ENCODE assay signal across 1 cellular context in genomic region chrX:108735087-108735679, GRCh38.
TF ChIP-seq lines count a peak whose summit lies in the region.

No MANE protein-coding gene starts in this region.

TF ChIP-seq in HepG2, 621 proteins besides CTCF, POLR2A, EP300 and RAD21:
- TF ChIP-seq, protein P1, sequence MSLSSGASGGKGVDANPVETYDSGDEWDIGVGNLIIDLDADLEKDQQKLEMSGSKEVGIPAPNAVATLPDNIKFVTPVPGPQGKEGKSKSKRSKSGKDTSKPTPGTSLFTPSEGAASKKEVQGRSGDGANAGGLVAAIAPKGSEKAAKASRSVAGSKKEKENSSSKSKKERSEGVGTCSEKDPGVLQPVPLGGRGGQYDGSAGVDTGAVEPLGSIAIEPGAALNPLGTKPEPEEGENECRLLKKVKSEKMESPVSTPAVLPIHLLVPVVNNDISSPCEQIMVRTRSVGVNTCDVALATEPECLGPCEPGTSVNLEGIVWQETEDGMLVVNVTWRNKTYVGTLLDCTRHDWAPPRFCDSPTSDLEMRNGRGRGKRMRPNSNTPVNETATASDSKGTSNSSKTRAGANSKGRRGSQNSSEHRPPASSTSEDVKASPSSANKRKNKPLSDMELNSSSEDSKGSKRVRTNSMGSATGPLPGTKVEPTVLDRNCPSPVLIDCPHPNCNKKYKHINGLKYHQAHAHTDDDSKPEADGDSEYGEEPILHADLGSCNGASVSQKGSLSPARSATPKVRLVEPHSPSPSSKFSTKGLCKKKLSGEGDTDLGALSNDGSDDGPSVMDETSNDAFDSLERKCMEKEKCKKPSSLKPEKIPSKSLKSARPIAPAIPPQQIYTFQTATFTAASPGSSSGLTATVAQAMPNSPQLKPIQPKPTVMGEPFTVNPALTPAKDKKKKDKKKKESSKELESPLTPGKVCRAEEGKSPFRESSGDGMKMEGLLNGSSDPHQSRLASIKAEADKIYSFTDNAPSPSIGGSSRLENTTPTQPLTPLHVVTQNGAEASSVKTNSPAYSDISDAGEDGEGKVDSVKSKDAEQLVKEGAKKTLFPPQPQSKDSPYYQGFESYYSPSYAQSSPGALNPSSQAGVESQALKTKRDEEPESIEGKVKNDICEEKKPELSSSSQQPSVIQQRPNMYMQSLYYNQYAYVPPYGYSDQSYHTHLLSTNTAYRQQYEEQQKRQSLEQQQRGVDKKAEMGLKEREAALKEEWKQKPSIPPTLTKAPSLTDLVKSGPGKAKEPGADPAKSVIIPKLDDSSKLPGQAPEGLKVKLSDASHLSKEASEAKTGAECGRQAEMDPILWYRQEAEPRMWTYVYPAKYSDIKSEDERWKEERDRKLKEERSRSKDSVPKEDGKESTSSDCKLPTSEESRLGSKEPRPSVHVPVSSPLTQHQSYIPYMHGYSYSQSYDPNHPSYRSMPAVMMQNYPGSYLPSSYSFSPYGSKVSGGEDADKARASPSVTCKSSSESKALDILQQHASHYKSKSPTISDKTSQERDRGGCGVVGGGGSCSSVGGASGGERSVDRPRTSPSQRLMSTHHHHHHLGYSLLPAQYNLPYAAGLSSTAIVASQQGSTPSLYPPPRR (CRISPR knock-in tag; IDR thresholded peaks at IDR 0.05; ENCODE audit: borderline replicate concordance), result no peak
- TF ChIP-seq, protein P2, sequence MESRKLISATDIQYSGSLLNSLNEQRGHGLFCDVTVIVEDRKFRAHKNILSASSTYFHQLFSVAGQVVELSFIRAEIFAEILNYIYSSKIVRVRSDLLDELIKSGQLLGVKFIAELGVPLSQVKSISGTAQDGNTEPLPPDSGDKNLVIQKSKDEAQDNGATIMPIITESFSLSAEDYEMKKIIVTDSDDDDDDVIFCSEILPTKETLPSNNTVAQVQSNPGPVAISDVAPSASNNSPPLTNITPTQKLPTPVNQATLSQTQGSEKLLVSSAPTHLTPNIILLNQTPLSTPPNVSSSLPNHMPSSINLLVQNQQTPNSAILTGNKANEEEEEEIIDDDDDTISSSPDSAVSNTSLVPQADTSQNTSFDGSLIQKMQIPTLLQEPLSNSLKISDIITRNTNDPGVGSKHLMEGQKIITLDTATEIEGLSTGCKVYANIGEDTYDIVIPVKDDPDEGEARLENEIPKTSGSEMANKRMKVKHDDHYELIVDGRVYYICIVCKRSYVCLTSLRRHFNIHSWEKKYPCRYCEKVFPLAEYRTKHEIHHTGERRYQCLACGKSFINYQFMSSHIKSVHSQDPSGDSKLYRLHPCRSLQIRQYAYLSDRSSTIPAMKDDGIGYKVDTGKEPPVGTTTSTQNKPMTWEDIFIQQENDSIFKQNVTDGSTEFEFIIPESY (CRISPR knock-in tag; IDR thresholded peaks at IDR 0.05), result peak; percentile 59; the same call in 1 of the 2 replicates
TF ChIP-seq in HepG2: peak in this region for 1.
